ENCODE assay signal across 18 cellular contexts in genomic region chr5:150580917-150581316, GRCh38. TPM values are rescaled to one million over a fixed set of nuclear protein-coding genes. Genes with fewer than 3 reads are reported as not detected.
DNase-seq lines count a peak whose midpoint lies in the region; ATAC-seq, FAIRE-seq and TF ChIP-seq lines count a peak whose summit lies in the region.
"Had no signal": no experiment of that assay in that cellular context is flagged by ENCODE, and none has a peak within 500 bp of the region (broad histone marks: within the 10 kb centered on the region; RNA-seq: fewer than 3 reads in every experiment).

No MANE protein-coding gene starts in this region.

- no peaks in the 10 kb centered on the region for H3K9me2 ChIP-seq in hepatocyte (replicated peaks; ENCODE audit: insufficient read depth)

- H4K20me1 ChIP-seq in HepG2 (ENCODE audit: insufficient read depth, low read length) (no peaks in the 10 kb centered on the region), hepatocyte (ENCODE audit: insufficient read depth, poor library complexity, severe bottlenecking) (no peaks in the 10 kb centered on the region)
- H4K20me1 ChIP-seq: BLaER1 had no signal

- no peak for TF ChIP-seq RAD21 in HepG2 (CRISPR knock-in tag; IDR thresholded peaks at IDR 0.05)

- no peak overlapping the region for H2AFZ ChIP-seq in HepG2 (ENCODE audit: low read length)
- H2AFZ ChIP-seq in hepatocyte = no peak overlapping the region

- intact Hi-C loops in HepG2 (cut with micrococcal nuclease; ENCODE audit: unreplicated experiment) (no loop called here), right lobe of liver (cut with DNase I) (no loop called here), posterior vena cava (cut with DNase I) (no loop called here)

- DNase-seq in HepG2 (ENCODE audit: low spot score) = no peak
- DNase-seq in right lobe of liver = no peak
- DNase-seq in hepatocyte (ENCODE audit: low spot score) = no peak
- DNase-seq in posterior vena cava (ENCODE audit: low spot score) = peak; percentile 52
- no peak for DNase-seq in HuH-7 (ENCODE audit: low spot score)
- DNase-seq in activated T-cell treated with anti-CD3 and anti-CD28 coated beads, Interleukin-2, amount 50 U/mL, for 48 hours = no peak
- DNase-seq: 8988T; CD4-positive, alpha-beta memory T cell; DMS 273 treated with DMSO at 0.1 percent for 48 hours; DMS53; DND-41; EL; H9 had no signal

- TF ChIP-seq POLR2A in HepG2 (IDR thresholded peaks at IDR 0.05; ENCODE audit: insufficient read depth in 1 of 2, low read depth in 2 of 2, low read length in 2 of 2) = no peak
- TF ChIP-seq POLR2A in right lobe of liver (IDR thresholded peaks at IDR 0.05) = no peak

- CTCF ChIA-PET in HepG2 (lab: Yijun Ruan, JAX; ENCODE audit: low intra/inter-chr PET ratio, low total read pairs) = no interaction called here

- peak; percentile 15 for FAIRE-seq in HepG2 (lab: Jason Lieb, UNC)
- FAIRE-seq: GM12878, H1 had no signal

- WGBS in HepG2 (ENCODE audit: low lambda C conversion rate) = 33% methylated on average over 3 of the region's 3 CpGs
- WGBS in right lobe of liver (ENCODE audit: insufficient coverage, low coverage, low lambda C conversion rate, missing lambda C conversion rate) = 77% methylated on average over 3 of the region's 3 CpGs
- WGBS in hepatocyte (ENCODE audit: low lambda C conversion rate, missing lambda C conversion rate) = 90% methylated on average over 3 of the region's 3 CpGs

- H3K36me3 ChIP-seq in HepG2 (replicated peaks in 1 of 2; ENCODE audit: control insufficient read depth in 1 of 2, insufficient read depth in 2 of 2, low read length in 2 of 2) = no peaks in the 10 kb centered on the region
- H3K36me3 ChIP-seq in right lobe of liver = no peaks in the 10 kb centered on the region
- H3K36me3 ChIP-seq in hepatocyte (replicated peaks; ENCODE audit: insufficient read depth, low read depth) = no peaks in the 10 kb centered on the region
- H3K36me3 ChIP-seq: BLaER1 had no signal

- TF ChIP-seq CTCF in HepG2 (CRISPR knock-in tag; IDR thresholded peaks at IDR 0.05) (no peak), right lobe of liver (IDR thresholded peaks at IDR 0.05) (no peak), hepatocyte (IDR thresholded peaks at IDR 0.05; ENCODE audit: poor library complexity) (no peak)

- H3K9me3 ChIP-seq in HepG2 (ENCODE audit: low read length) (no peaks in the 10 kb centered on the region), right lobe of liver (no peaks in the 10 kb centered on the region), hepatocyte (ENCODE audit: low read depth) (no peaks in the 10 kb centered on the region)

- ATAC-seq in HepG2 = no peak
- ATAC-seq in right lobe of liver = no peak
- no peak for ATAC-seq in HG02678 (IDR thresholded peaks at IDR 0.05; ENCODE audit: unreplicated experiment)
- ATAC-seq: GM12878 had no signal

- H3K27me3 ChIP-seq in HepG2 (ENCODE audit: control insufficient read depth in 1 of 2, insufficient read depth in 2 of 2, low read length in 2 of 2) (peaks cover 0 to 3% of the 10 kb centered on the region in 2 experiments; a peak in 1 of 5 replicates), right lobe of liver (no peaks in the 10 kb centered on the region), hepatocyte (no peaks in the 10 kb centered on the region)
- H3K27me3 ChIP-seq: BLaER1 had no signal

- TF ChIP-seq EP300 in HepG2 (IDR thresholded peaks at IDR 0.05; ENCODE audit: low read depth in 2 of 2, low read length in 2 of 2) (no peak), HepG2 (CRISPR knock-in tag; IDR thresholded peaks at IDR 0.05; ENCODE audit: borderline replicate concordance) (no peak)

- in situ Hi-C loops in HepG2 (cut with HindIII; ENCODE audit: extremely low pct_ligation_motif_present, low pct_unique_long_range_greater_than_20kb) = loop anchor here (5.0 kb wide), 1 partner anchor 61 kb away; the partner anchor contains the start of gene SYNPO

- peaks cover 75% of the 10 kb centered on the region for H3K4me1 ChIP-seq in HepG2 (ENCODE audit: insufficient read depth, low read length)
- peaks cover 0 to 22% (median 8%) of the 10 kb centered on the region in 4 donors for H3K4me1 ChIP-seq in right lobe of liver
- H3K4me1 ChIP-seq in hepatocyte (ENCODE audit: insufficient read depth) = peaks cover 61% of the 10 kb centered on the region

- H3K27ac ChIP-seq in HepG2 (ENCODE audit: extremely low read length, insufficient read depth, low read length) = no peak overlapping the region
- H3K27ac ChIP-seq in right lobe of liver = no peak overlapping the region
- H3K27ac ChIP-seq in hepatocyte = peak overlapping the region; percentile 98
- H3K27ac ChIP-seq: BLaER1 had no signal

- H3K4me2 ChIP-seq in HepG2 (ENCODE audit: low read depth, low read length) (no peak overlapping the region), hepatocyte (no peak overlapping the region)

- POLR2A ChIA-PET in HepG2 (lab: Yijun Ruan, JAX) = no interaction called here

- H3K9ac ChIP-seq in HepG2 (ENCODE audit: insufficient read depth, low read depth, low read length) = no peak overlapping the region
- H3K9ac ChIP-seq: BLaER1 had no signal

- no TSS peak for BruUV-seq in HepG2 (replicated peaks; lab: Mats Ljungman, UMichigan)

- H3K79me2 ChIP-seq in HepG2 (ENCODE audit: insufficient read depth, low read length) (no peaks in the 10 kb centered on the region), hepatocyte (no peaks in the 10 kb centered on the region)

- H3K4me3 ChIP-seq in HepG2 (replicated peaks in 1 of 3; ENCODE audit: insufficient read depth in 1 of 3, low read depth in 2 of 3, low read length in 3 of 3) (no peak overlapping the region), right lobe of liver (no peak overlapping the region), hepatocyte (no peak overlapping the region)
- H3K4me3 ChIP-seq: BLaER1, GM12878 had no signal

TF ChIP-seq in HepG2, 621 proteins besides CTCF, POLR2A, EP300 and RAD21 (continues in another document):
- TF ChIP-seq, protein P1, sequence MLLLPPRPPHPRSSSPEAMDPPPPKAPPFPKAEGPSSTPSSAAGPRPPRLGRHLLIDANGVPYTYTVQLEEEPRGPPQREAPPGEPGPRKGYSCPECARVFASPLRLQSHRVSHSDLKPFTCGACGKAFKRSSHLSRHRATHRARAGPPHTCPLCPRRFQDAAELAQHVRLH (CRISPR knock-in tag; IDR thresholded peaks at IDR 0.05; ENCODE audit: borderline replicate concordance, low read depth) = no peak
- no peak for TF ChIP-seq FOXC1 (CRISPR knock-in tag; IDR thresholded peaks at IDR 0.05; ENCODE audit: borderline replicate concordance)
- TF ChIP-seq ZBTB3 (CRISPR knock-in tag; IDR thresholded peaks at IDR 0.05; ENCODE audit: borderline replicate concordance, low read depth) = no peak
- TF ChIP-seq DMTF1 (CRISPR knock-in tag; IDR thresholded peaks at IDR 0.05) = no peak
- TF ChIP-seq ZBTB20 (CRISPR knock-in tag; IDR thresholded peaks at IDR 0.05; ENCODE audit: borderline replicate concordance, low read depth) = no peak
- peak; percentile 66 for TF ChIP-seq RARA (CRISPR knock-in tag; IDR thresholded peaks at IDR 0.05)
- TF ChIP-seq GPN1 (CRISPR knock-in tag; IDR thresholded peaks at IDR 0.05; ENCODE audit: borderline replicate concordance) = no peak

RNA-seq across cellular contexts. Expression of gene SYNPO, which starts 59.5 kb away (rescaled TPM):
- total RNA-seq in HepG2 (2016; rRNA removed; fragmentation: Illumina TruSeq; extraction: Trizol) = 0.09 and 0.22 TPM in 2 replicates
- total RNA-seq in HepG2 (2016; cell fraction: cytosol; rRNA removed; fragmentation: Illumina TruSeq; extraction: Trizol; ENCODE audit: low read depth) = under 0.01 TPM in 1 of 2 replicates, not detected in the other
- 0.04 and 0.09 TPM in 2 replicates for total RNA-seq in HepG2 (2016; cell fraction: insoluble cytoplasmic fraction; rRNA removed; fragmentation: Illumina TruSeq; extraction: Trizol)
- 0.10 and 0.12 TPM in 2 replicates for total RNA-seq in HepG2 (2016; cell fraction: membrane; rRNA removed; fragmentation: Illumina TruSeq; extraction: Trizol)
- total RNA-seq in HepG2 (2016; cell fraction: nucleus; rRNA removed; fragmentation: Illumina TruSeq; extraction: Trizol) = 0.16 and 0.25 TPM in 2 replicates
- polyA plus RNA-seq in HepG2 (2011; rRNA removed) = 0.05 and 0.30 TPM in 2 replicates
- 0.04 and 0.07 TPM in 2 replicates for polyA plus RNA-seq in HepG2 (2011; cell fraction: cytosol; rRNA removed)
- 0.33 and 0.42 TPM in 2 replicates for polyA plus RNA-seq in HepG2 (2011; cell fraction: nucleus; rRNA removed)
- polyA plus RNA-seq in HepG2 (2012) = 0.07 and 0.19 TPM in 2 replicates
- polyA plus RNA-seq in HepG2 (2016; cell fraction: cytosol; fragmentation: Illumina TruSeq; extraction: Trizol; ENCODE audit: low read depth) = 0.02 and 0.03 TPM in 2 replicates
- 0.15 and 0.20 TPM in 2 replicates for polyA plus RNA-seq in HepG2 (2016; cell fraction: insoluble cytoplasmic fraction; fragmentation: Illumina TruSeq; extraction: Trizol; ENCODE audit: low read depth)
- polyA plus RNA-seq in HepG2 (2016; cell fraction: membrane; fragmentation: Illumina TruSeq; extraction: Trizol; ENCODE audit: low read depth) = 0.03 and 0.05 TPM in 2 replicates
- 0.30 and 0.49 TPM in 2 replicates for polyA plus RNA-seq in HepG2 (2016; cell fraction: nucleus; fragmentation: Illumina TruSeq; extraction: Trizol; ENCODE audit: insufficient read depth, low read depth)
- 0.46 and 18.5 TPM in 2 replicates for polyA minus RNA-seq in HepG2 (2011; rRNA and poly(A)+ RNA removed; ENCODE audit: low replicate concordance)
- polyA minus RNA-seq in HepG2 (2011; cell fraction: cytosol; rRNA and poly(A)+ RNA removed) = 0.30 and 0.70 TPM in 2 replicates
- 0.39 and 0.62 TPM in 2 replicates for polyA minus RNA-seq in HepG2 (2011; cell fraction: nucleus; rRNA and poly(A)+ RNA removed)
- total RNA-seq in right lobe of liver = 10 to 100 TPM; 23.4 to 51.8 (median 35.6) TPM
- total RNA-seq in hepatocyte = 6.9 and 8.4 TPM in 2 replicates
- 5.3 and 7.1 TPM in 2 replicates for polyA plus RNA-seq in hepatocyte
- 100 to 1,000 TPM; 183 to 218 TPM for total RNA-seq in posterior vena cava
- polyA plus RNA-seq: CD14-positive monocyte; CD4-positive, alpha-beta memory T cell had no signal
